ENCODE assay signal across 9 cellular contexts in the genomic region with DNA sequence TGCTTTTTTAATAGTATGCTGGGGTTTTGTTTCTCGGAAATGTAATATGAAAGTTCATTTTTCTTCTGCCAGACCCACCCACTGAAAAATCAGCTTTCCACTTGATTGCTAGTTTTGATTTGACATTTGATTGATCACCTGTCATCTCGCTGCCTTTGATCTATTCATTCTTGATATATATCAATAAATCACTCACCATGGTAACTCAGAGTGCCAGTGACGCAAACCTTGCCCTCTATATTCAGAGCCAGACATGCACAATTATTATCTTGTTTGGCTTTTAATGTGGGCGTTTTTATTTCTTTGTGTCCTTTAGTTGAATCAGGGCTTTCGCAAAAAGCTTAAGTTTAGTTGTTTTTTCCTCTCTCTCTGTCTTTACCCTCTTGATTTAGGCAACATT. TPM values are rescaled to one million over a fixed set of nuclear protein-coding genes. Genes with fewer than 3 reads are reported as not detected.
DNase-seq lines count a peak whose midpoint lies in the region; ATAC-seq, FAIRE-seq and TF ChIP-seq lines count a peak whose summit lies in the region.
"Had no signal": no experiment of that assay in that cellular context is flagged by ENCODE, and none has a peak within 500 bp of the region (broad histone marks: within the 10 kb centered on the region; RNA-seq: fewer than 3 reads in every experiment).

No MANE protein-coding gene starts in this region.

- intact Hi-C loops in activated CD4-positive, alpha-beta memory T cell treated with anti-CD3 and anti-CD28 coated beads for 36 hours (cut with micrococcal nuclease) = loop anchor here (1.0 to 10.0 kb wide), 10 partner anchors 27 to 1439 kb away; no protein-coding TSS in a partner anchor

- CTCF ChIA-PET in activated CD4-positive, alpha-beta memory T cell treated with anti-CD3 and anti-CD28 coated beads for 36 hours (lab: Charles Lee) = interaction anchor here (0.7 to 1.9 kb wide), 3 partner anchors 28 to 573 kb away, joined by 4 to 8 read pairs (median 4); no protein-coding TSS in a partner anchor
- CTCF ChIA-PET in WTC11 (lab: Charles Lee) = interaction anchor here (1.1 to 1.2 kb wide), 2 partner anchors 40 to 243 kb away, joined by 3 to 5 read pairs; no protein-coding TSS in a partner anchor

- peak overlapping the region; percentile 87 for H3K4me3 Mint-ChIP-seq in activated CD4-positive, alpha-beta memory T cell treated with anti-CD3 and anti-CD28 coated beads for 36 hours
- no peak overlapping the region; the same call in 1 of the 2 replicates for H3K4me3 Mint-ChIP-seq in WTC11

- H3K27ac Mint-ChIP-seq in activated CD4-positive, alpha-beta memory T cell treated with anti-CD3 and anti-CD28 coated beads for 36 hours = peak overlapping the region; percentile 95
- no peak overlapping the region for H3K27ac Mint-ChIP-seq in WTC11

- TF ChIP-seq CTCF in WTC11 (IDR thresholded peaks at IDR 0.05) = no peak

- POLR2A ChIA-PET in activated CD4-positive, alpha-beta memory T cell treated with anti-CD3 and anti-CD28 coated beads for 36 hours (lab: Charles Lee) = interaction anchor here (0.9 to 4.9 kb wide), 14 partner anchors 27 to 662 kb away, joined by 3 to 66 read pairs (median 11); no protein-coding TSS in a partner anchor
- POLR2A ChIA-PET in WTC11 (lab: Charles Lee) = no interaction called here

- FAIRE-seq in islet of Langerhans (lab: Jason Lieb, UNC) = peak; percentile 80

- ATAC-seq in WTC11 (no peak), HG03354 (IDR thresholded peaks at IDR 0.05; ENCODE audit: poor library complexity, severe bottlenecking, unreplicated experiment) (no peak)

- DNase-seq in NCI-H69 (lab: John Stamatoyannopoulos, UW) (peak; percentile 53), globus pallidus (ENCODE audit: low spot score) (no peak), NCI-H774 (lab: John Stamatoyannopoulos, UW) (no peak), WTC11 (ENCODE audit: low spot score) (no peak)
- peak; percentile 66 for DNase-seq in activated CD4-positive, alpha-beta memory T cell treated with anti-CD3 and anti-CD28 coated beads for 36 hours
- peak; percentile 30 for DNase-seq in stimulated activated CD8-positive, alpha-beta memory T cell treated with anti-CD3 and anti-CD28 coated beads, Interleukin-4, amount 100 ng/mL, for 48 hours
- DNase-seq: NCI-H1105 treated with DMSO at 0.1 percent for 48 hours had no signal

- H3K36me3 Mint-ChIP-seq in activated CD4-positive, alpha-beta memory T cell treated with anti-CD3 and anti-CD28 coated beads for 36 hours = peaks cover 24% of the 10 kb centered on the region
- no peaks in the 10 kb centered on the region for H3K36me3 Mint-ChIP-seq in WTC11

- H3K9me3 Mint-ChIP-seq in activated CD4-positive, alpha-beta memory T cell treated with anti-CD3 and anti-CD28 coated beads for 36 hours = no peaks in the 10 kb centered on the region
- no peaks in the 10 kb centered on the region for H3K9me3 Mint-ChIP-seq in WTC11

- H3K27me3 Mint-ChIP-seq in activated CD4-positive, alpha-beta memory T cell treated with anti-CD3 and anti-CD28 coated beads for 36 hours = peaks cover 12% of the 10 kb centered on the region
- H3K27me3 Mint-ChIP-seq in WTC11 (ENCODE audit: low read depth) = peaks cover 27% of the 10 kb centered on the region

- H3K4me1 Mint-ChIP-seq in activated CD4-positive, alpha-beta memory T cell treated with anti-CD3 and anti-CD28 coated beads for 36 hours (ENCODE audit: low read depth) = peaks cover 40% of the 10 kb centered on the region
- peaks cover 14% of the 10 kb centered on the region for H3K4me1 Mint-ChIP-seq in WTC11

TF ChIP-seq in WTC11, 78 proteins besides CTCF, POLR2A, EP300 and RAD21 (continues in another document):
- TF ChIP-seq, protein P1, sequence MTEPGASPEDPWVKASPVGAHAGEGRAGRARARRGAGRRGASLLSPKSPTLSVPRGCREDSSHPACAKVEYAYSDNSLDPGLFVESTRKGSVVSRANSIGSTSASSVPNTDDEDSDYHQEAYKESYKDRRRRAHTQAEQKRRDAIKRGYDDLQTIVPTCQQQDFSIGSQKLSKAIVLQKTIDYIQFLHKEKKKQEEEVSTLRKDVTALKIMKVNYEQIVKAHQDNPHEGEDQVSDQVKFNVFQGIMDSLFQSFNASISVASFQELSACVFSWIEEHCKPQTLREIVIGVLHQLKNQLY (CRISPR knock-in tag; IDR thresholded peaks at IDR 0.05) = no peak
- no peak for TF ChIP-seq NR2C2 (CRISPR knock-in tag; IDR thresholded peaks at IDR 0.05)
- TF ChIP-seq, protein P2, sequence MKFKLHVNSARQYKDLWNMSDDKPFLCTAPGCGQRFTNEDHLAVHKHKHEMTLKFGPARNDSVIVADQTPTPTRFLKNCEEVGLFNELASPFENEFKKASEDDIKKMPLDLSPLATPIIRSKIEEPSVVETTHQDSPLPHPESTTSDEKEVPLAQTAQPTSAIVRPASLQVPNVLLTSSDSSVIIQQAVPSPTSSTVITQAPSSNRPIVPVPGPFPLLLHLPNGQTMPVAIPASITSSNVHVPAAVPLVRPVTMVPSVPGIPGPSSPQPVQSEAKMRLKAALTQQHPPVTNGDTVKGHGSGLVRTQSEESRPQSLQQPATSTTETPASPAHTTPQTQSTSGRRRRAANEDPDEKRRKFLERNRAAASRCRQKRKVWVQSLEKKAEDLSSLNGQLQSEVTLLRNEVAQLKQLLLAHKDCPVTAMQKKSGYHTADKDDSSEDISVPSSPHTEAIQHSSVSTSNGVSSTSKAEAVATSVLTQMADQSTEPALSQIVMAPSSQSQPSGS (CRISPR knock-in tag; IDR thresholded peaks at IDR 0.05; ENCODE audit: borderline replicate concordance, low read depth) = no peak
- TF ChIP-seq ESRRA (CRISPR knock-in tag; IDR thresholded peaks at IDR 0.05; ENCODE audit: borderline replicate concordance) = no peak
- TF ChIP-seq ZNF396 (CRISPR knock-in tag; IDR thresholded peaks at IDR 0.05; ENCODE audit: borderline replicate concordance) = no peak
- no peak for TF ChIP-seq ETV6 (CRISPR knock-in tag; IDR thresholded peaks at IDR 0.05)
- no peak for TF ChIP-seq HMGA2 (CRISPR knock-in tag; IDR thresholded peaks at IDR 0.05)
- TF ChIP-seq TEAD1 (CRISPR knock-in tag; IDR thresholded peaks at IDR 0.05) = no peak
- no peak for TF ChIP-seq ZNF263 (CRISPR knock-in tag; IDR thresholded peaks at IDR 0.05; ENCODE audit: low read depth)
- TF ChIP-seq, protein P3, sequence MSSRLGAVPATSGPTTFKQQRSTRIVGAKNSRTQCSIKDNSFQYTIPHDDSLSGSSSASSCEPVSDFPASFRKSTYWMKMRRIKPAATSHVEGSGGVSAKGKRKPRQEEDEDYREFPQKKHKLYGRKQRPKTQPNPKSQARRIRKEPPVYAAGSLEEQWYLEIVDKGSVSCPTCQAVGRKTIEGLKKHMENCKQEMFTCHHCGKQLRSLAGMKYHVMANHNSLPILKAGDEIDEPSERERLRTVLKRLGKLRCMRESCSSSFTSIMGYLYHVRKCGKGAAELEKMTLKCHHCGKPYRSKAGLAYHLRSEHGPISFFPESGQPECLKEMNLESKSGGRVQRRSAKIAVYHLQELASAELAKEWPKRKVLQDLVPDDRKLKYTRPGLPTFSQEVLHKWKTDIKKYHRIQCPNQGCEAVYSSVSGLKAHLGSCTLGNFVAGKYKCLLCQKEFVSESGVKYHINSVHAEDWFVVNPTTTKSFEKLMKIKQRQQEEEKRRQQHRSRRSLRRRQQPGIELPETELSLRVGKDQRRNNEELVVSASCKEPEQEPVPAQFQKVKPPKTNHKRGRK (CRISPR knock-in tag; IDR thresholded peaks at IDR 0.05; ENCODE audit: borderline replicate concordance) = no peak
- TF ChIP-seq CREM (CRISPR knock-in tag; IDR thresholded peaks at IDR 0.05) = no peak
- no peak for TF ChIP-seq SOX15 (CRISPR knock-in tag; IDR thresholded peaks at IDR 0.05)
- no peak for TF ChIP-seq ZNF423 (CRISPR knock-in tag; IDR thresholded peaks at IDR 0.05)
- TF ChIP-seq, protein P4, sequence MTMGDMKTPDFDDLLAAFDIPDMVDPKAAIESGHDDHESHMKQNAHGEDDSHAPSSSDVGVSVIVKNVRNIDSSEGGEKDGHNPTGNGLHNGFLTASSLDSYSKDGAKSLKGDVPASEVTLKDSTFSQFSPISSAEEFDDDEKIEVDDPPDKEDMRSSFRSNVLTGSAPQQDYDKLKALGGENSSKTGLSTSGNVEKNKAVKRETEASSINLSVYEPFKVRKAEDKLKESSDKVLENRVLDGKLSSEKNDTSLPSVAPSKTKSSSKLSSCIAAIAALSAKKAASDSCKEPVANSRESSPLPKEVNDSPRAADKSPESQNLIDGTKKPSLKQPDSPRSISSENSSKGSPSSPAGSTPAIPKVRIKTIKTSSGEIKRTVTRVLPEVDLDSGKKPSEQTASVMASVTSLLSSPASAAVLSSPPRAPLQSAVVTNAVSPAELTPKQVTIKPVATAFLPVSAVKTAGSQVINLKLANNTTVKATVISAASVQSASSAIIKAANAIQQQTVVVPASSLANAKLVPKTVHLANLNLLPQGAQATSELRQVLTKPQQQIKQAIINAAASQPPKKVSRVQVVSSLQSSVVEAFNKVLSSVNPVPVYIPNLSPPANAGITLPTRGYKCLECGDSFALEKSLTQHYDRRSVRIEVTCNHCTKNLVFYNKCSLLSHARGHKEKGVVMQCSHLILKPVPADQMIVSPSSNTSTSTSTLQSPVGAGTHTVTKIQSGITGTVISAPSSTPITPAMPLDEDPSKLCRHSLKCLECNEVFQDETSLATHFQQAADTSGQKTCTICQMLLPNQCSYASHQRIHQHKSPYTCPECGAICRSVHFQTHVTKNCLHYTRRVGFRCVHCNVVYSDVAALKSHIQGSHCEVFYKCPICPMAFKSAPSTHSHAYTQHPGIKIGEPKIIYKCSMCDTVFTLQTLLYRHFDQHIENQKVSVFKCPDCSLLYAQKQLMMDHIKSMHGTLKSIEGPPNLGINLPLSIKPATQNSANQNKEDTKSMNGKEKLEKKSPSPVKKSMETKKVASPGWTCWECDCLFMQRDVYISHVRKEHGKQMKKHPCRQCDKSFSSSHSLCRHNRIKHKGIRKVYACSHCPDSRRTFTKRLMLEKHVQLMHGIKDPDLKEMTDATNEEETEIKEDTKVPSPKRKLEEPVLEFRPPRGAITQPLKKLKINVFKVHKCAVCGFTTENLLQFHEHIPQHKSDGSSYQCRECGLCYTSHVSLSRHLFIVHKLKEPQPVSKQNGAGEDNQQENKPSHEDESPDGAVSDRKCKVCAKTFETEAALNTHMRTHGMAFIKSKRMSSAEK (CRISPR knock-in tag; IDR thresholded peaks at IDR 0.05; ENCODE audit: borderline replicate concordance) = no peak
- TF ChIP-seq GTF2I (CRISPR knock-in tag; conservative IDR thresholded peaks at IDR 0.05) = no peak

RNA-seq across cellular contexts. Expression of a gene that starts 2.0 kb away (rescaled TPM):
- total RNA-seq in activated CD4-positive, alpha-beta memory T cell treated with anti-CD3 and anti-CD28 coated beads for 36 hours = 10 to 100 TPM; 28.9 to 36.0 TPM
- total RNA-seq in WTC11 (2021) = 0.20 to 0.60 TPM (median 0.23 TPM) in 3 replicates

Comparison
In these comparisons a context has a peak if more than half of its experiments do, and no peak if none do; other contexts are left out.
1. DNase-seq: peak in NCI-H69 (single experiment), activated CD4-positive, alpha-beta memory T cell treated with anti-CD3 and anti-CD28 coated beads for 36 hours (single experiment) and stimulated activated CD8-positive, alpha-beta memory T cell treated with anti-CD3 and anti-CD28 coated beads, Interleukin-4, amount 100 ng/mL, for 48 hours (single experiment); none in globus pallidus (single experiment), NCI-H774 (single experiment) and WTC11 (single experiment).
2. RNA of a gene that starts 2.0 kb away (total RNA-seq): 28.9 to 36.0 TPM in activated CD4-positive, alpha-beta memory T cell treated with anti-CD3 and anti-CD28 coated beads for 36 hours; 0.20 to 0.60 TPM in WTC11; every median in the first group is over 10 times any median in the second.